ENCODE assay signal across 8 cellular contexts in the genomic region with DNA sequence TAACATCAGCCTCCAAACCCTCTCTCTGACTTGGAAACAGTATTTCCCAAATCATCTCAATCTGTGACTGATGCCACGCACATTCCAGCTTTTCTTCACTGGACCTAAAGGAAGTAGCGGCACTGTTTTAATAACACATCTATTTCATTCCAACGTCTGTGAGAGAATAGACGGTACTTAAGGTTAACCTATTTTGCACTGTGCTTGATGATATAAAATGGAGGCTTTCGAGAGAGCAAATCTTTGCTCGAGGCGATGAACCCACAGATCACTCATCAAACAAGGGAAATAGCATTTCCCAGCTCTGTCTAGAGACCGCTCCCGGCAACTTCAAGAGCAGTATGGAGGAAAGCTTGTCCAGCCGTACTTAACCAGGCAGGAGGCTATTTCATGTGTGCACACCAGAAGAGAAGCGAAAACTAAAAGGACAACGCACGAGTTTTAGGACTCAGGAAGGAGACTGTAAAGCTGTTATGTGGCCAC. TPM values are rescaled to one million over a fixed set of nuclear protein-coding genes. Genes with fewer than 3 reads are reported as not detected.
A peak's percentile ranks its signal among the peaks of the same experiment; 100 is the strongest.
DNase-seq lines count a peak whose midpoint lies in the region; ATAC-seq and TF ChIP-seq lines count a peak whose summit lies in the region.

No MANE protein-coding gene starts in this region.

- H3K27ac ChIP-seq in PC-3 (ENCODE audit: low read length) (peak overlapping the region; percentile 32), colonic mucosa (peak overlapping the region; percentile 64), urinary bladder (ENCODE audit: low read depth) (peak overlapping the region; percentile 67)

- TSS peak; percentile 5 for BruUV-seq in PC-3 (replicated peaks; lab: Mats Ljungman, UMichigan)

- H2AFZ ChIP-seq in PC-3 (ENCODE audit: low read length), result peak overlapping the region; percentile 26; the same call in 1 of the 2 replicates

- peaks cover 2% of the 10 kb centered on the region for H3K36me3 Mint-ChIP-seq in activated T-cell treated with anti-CD3 and anti-CD28 coated beads, Interleukin-2, amount 50 U/mL, for 4 hours (ENCODE audit: insufficient read depth)

- no peak for DNase-seq in activated T-cell treated with anti-CD3 and anti-CD28 coated beads, Interleukin-2, amount 50 U/mL, for 4 hours
- DNase-seq in activated T-cell treated with anti-CD3 and anti-CD28 coated beads for 4 hours, result no peak
- peak; percentile 46 for DNase-seq in PC-3
- DNase-seq in colonic mucosa, result peak; percentile 45
- peak; percentile 20 for DNase-seq in middle frontal gyrus (ENCODE audit: extremely low spot score, low spot score)
- DNase-seq in cerebellar nuclear complex (lab: John Stamatoyannopoulos, UW), result no peak
- no peak for DNase-seq in activated CD4-positive, CD25-positive, alpha-beta regulatory T cell (lab: John Stamatoyannopoulos, UW)

- intact Hi-C loops in PC-3 (cut with micrococcal nuclease), result loop anchor here (1.0 to 5.0 kb wide), 4 partner anchors 60 to 620 kb away; a partner anchor contains a TSS
- intact Hi-C loops in colonic mucosa (cut with DNase I), result loop anchor here (5.0 kb wide), 2 partner anchors 75 to 265 kb away; no protein-coding TSS in a partner anchor

- H3K9me3 Mint-ChIP-seq in activated T-cell treated with anti-CD3 and anti-CD28 coated beads, Interleukin-2, amount 50 U/mL, for 4 hours, result no peaks in the 10 kb centered on the region

- peaks cover 71% of the 10 kb centered on the region for H3K79me2 ChIP-seq in PC-3 (ENCODE audit: low read length)

- H3K9ac ChIP-seq in PC-3 (ENCODE audit: low read length) (peak overlapping the region; percentile 54), colonic mucosa (ENCODE audit: low read depth in 2 of 2, low read length in 2 of 2) (peak overlapping the region; percentile 53 to 89)

- CTCF ChIA-PET in PC-3 (lab: Charles Lee), result interaction anchor here (0.8 kb wide), 1 partner anchor 76 kb away, joined by 3 read pairs; no protein-coding TSS in a partner anchor

- no peaks in the 10 kb centered on the region for H3K9me2 ChIP-seq in PC-3 (replicated peaks; ENCODE audit: low read length)

- H3K27me3 Mint-ChIP-seq in activated T-cell treated with anti-CD3 and anti-CD28 coated beads, Interleukin-2, amount 50 U/mL, for 4 hours (ENCODE audit: low read depth), result no peaks in the 10 kb centered on the region

- no peaks in the 10 kb centered on the region for H3K9me3 ChIP-seq in PC-3 (ENCODE audit: low read length)
- no peaks in the 10 kb centered on the region for H3K9me3 ChIP-seq in colonic mucosa

- POLR2A ChIA-PET in PC-3 (lab: Charles Lee; ENCODE audit: unreplicated experiment), result interaction anchor here (0.6 to 1.6 kb wide), 2 partner anchors 76 to 219 kb away, joined by 3 to 6 read pairs; no protein-coding TSS in a partner anchor

- peak overlapping the region; percentile 94 for H3K4me3 Mint-ChIP-seq in activated T-cell treated with anti-CD3 and anti-CD28 coated beads, Interleukin-2, amount 50 U/mL, for 4 hours

- WGBS in urinary bladder, result 2% methylated on average over 13 of the region's 13 CpGs

- TF ChIP-seq CTCF in PC-3 (conservative IDR thresholded peaks at IDR 0.05; ENCODE audit: low read depth, low read length) (no peak), colonic mucosa (IDR thresholded peaks at IDR 0.05) (no peak)

- no peak for ATAC-seq in activated T-cell treated with anti-CD3 and anti-CD28 coated beads, Interleukin-2, amount 50 U/mL, for 4 hours
- peak; percentile 3; the same call in 1 of the 2 replicates for ATAC-seq in PC-3

- peaks cover 41% of the 10 kb centered on the region for H3K4me1 ChIP-seq in PC-3 (ENCODE audit: insufficient read depth, low read length)
- peaks cover 5% of the 10 kb centered on the region for H3K4me1 ChIP-seq in colonic mucosa
- H3K4me1 ChIP-seq in urinary bladder (ENCODE audit: insufficient read depth), result no peaks in the 10 kb centered on the region

- H3K4me1 Mint-ChIP-seq in activated T-cell treated with anti-CD3 and anti-CD28 coated beads, Interleukin-2, amount 50 U/mL, for 4 hours (ENCODE audit: low read depth), result peaks cover 42% of the 10 kb centered on the region

- H3K4me3 ChIP-seq in PC-3 (ENCODE audit: low read length) (peak overlapping the region; percentile 93), colonic mucosa (peak overlapping the region; percentile 84), urinary bladder (ENCODE audit: low read depth, low read length) (peak overlapping the region; percentile 58)

- H3K27me3 ChIP-seq in PC-3 (ENCODE audit: low read length) (no peaks in the 10 kb centered on the region), colonic mucosa (no peaks in the 10 kb centered on the region)

- no peaks in the 10 kb centered on the region for H3F3A ChIP-seq in PC-3 (ENCODE audit: low read length, unreplicated experiment)

- no peaks in the 10 kb centered on the region for H3K36me3 ChIP-seq in PC-3 (ENCODE audit: low read depth, low read length)
- H3K36me3 ChIP-seq in colonic mucosa, result no peaks in the 10 kb centered on the region
- H3K36me3 ChIP-seq in urinary bladder (ENCODE audit: insufficient read depth), result no peaks in the 10 kb centered on the region

- H4K20me1 ChIP-seq in PC-3 (ENCODE audit: low read length), result peaks cover 28% of the 10 kb centered on the region; the same call in 1 of the 2 replicates

- H3K4me2 ChIP-seq in PC-3 (ENCODE audit: low read length), result peak overlapping the region; percentile 87

RNA-seq across cellular contexts. Expression of a gene that starts 2.9 kb away (rescaled TPM):
- total RNA-seq in activated T-cell treated with anti-CD3 and anti-CD28 coated beads, Interleukin-2, amount 50 U/mL, for 4 hours, result 10 to 100 TPM; 12.3 to 14.1 (median 14.1) TPM
- total RNA-seq in PC-3 (2014; rRNA removed) (10.9 and 13.9 TPM in 2 replicates), colonic mucosa (10 to 100 TPM; 30.0 to 50.3 TPM), urinary bladder (44.1 TPM)
- polyA plus RNA-seq in urinary bladder, result 27.9 TPM

Comparison
In these comparisons a context has a peak if more than half of its experiments do, and no peak if none do; other contexts are left out.
1. DNase-seq: peak in PC-3 (single experiment), colonic mucosa (single experiment) and middle frontal gyrus (single experiment); none in activated T-cell treated with anti-CD3 and anti-CD28 coated beads, Interleukin-2, amount 50 U/mL, for 4 hours (single experiment), activated T-cell treated with anti-CD3 and anti-CD28 coated beads for 4 hours (single experiment), cerebellar nuclear complex (0 of 2) and activated CD4-positive, CD25-positive, alpha-beta regulatory T cell (0 of 4).
2. Peak in every context shown above with its lines, with median percentiles within 50 percentile points of each other: H3K27ac ChIP-seq and H3K4me3 ChIP-seq.